ENCODE assay signal across 7 cellular contexts in the genomic region with DNA sequence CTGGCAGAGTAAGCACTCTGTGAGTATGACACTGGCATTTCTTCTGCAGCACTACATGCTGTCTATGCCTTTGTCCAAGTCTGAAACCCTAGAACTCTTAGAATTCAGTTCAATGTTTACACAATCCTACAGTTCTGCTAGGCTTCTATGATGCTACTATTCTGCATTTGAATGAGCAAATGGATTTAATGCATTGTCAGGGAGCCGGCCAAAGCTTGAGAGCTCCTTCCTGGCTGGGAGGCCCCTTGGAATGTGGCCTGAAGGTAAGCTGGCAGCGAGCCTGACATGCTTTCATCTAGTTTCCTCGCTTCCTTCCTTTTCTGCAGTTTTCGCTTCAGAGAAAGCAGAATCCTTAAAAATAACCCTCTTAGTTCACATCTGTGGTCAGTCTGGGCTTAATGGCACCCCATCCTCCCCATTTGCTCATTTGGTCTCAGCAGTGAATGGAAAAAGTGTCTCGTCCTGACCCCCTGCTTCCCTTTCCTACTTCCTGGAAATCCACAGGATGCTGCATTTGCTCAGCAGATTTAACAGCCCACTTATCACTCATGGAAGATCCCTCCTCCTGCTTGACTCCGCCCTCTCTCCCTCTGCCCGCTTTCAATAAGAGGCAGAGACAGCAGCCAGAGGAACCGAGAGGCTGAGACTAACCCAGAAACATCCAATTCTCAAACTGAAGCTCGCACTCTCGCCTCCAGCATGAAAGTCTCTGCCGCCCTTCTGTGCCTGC. TPM values are rescaled to one million over a fixed set of nuclear protein-coding genes. Genes with fewer than 3 reads are reported as not detected.
DNase-seq lines count a peak whose midpoint lies in the region; ATAC-seq and TF ChIP-seq lines count a peak whose summit lies in the region.

TSS of gene CCL2 (plus strand) at position 635 of the 730 bp plus-strand sequence. CDS start at position 700, 65 bp downstream.

- peak; percentile 33 to 75 (median 63) for ATAC-seq in heart left ventricle
- no peak for ATAC-seq in activated naive CD8-positive, alpha-beta T cell treated with anti-CD3 and anti-CD28 coated beads, Interleukin-2, amount 50 U/mL, for 24 hours
- ATAC-seq in HG03095 (IDR thresholded peaks at IDR 0.05; ENCODE audit: unreplicated experiment), result no peak

- H3K9ac ChIP-seq in adipocyte (ENCODE audit: low read length), result peak within 1 kb of the TSS; percentile 89

- intact Hi-C loops in heart left ventricle (cut with DNase I), result loop anchor here in 8 of 10 donors (2.0 to 10.0 kb wide), 6 partner anchors 20 to 107 kb away; partner anchors contain the start of gene CCL1 (in 1 of the 8)

- peaks cover 31% of the 10 kb centered on the region for H3K27me3 Mint-ChIP-seq in progenitor cell of endocrine pancreas
- peaks cover 41% of the 10 kb centered on the region for H3K27me3 Mint-ChIP-seq in activated naive CD8-positive, alpha-beta T cell treated with anti-CD3 and anti-CD28 coated beads, Interleukin-2, amount 50 U/mL, for 24 hours

- H3K4me1 Mint-ChIP-seq in progenitor cell of endocrine pancreas (ENCODE audit: low read depth), result peaks cover 9% of the 10 kb centered on the region
- peaks cover 9% of the 10 kb centered on the region for H3K4me1 Mint-ChIP-seq in activated naive CD8-positive, alpha-beta T cell treated with anti-CD3 and anti-CD28 coated beads, Interleukin-2, amount 50 U/mL, for 24 hours

- peak within 1 kb of the TSS; percentile 57 for H3K4me3 Mint-ChIP-seq in progenitor cell of endocrine pancreas (ENCODE audit: low read depth)
- no peak within 1 kb of the TSS for H3K4me3 Mint-ChIP-seq in activated naive CD8-positive, alpha-beta T cell treated with anti-CD3 and anti-CD28 coated beads, Interleukin-2, amount 50 U/mL, for 24 hours

- in situ Hi-C loops in KBM-7 (cut with MboI; ENCODE audit: low pct_unique_long_range_greater_than_20kb, low sequenced_read_pairs), result no loop called here

- H3K36me3 Mint-ChIP-seq in progenitor cell of endocrine pancreas (ENCODE audit: insufficient read depth), result no peaks in the 10 kb centered on the region
- H3K36me3 Mint-ChIP-seq in activated naive CD8-positive, alpha-beta T cell treated with anti-CD3 and anti-CD28 coated beads, Interleukin-2, amount 50 U/mL, for 24 hours (ENCODE audit: low read depth), result no peaks in the 10 kb centered on the region

- TF ChIP-seq POLR2A in heart left ventricle (IDR thresholded peaks at IDR 0.05), result peak in 1 of 2 donors; percentile 81

- H3K27me3 ChIP-seq in adipocyte (replicated peaks; ENCODE audit: control insufficient read depth, insufficient read depth, low read length) (no peaks in the 10 kb centered on the region), heart left ventricle (no peaks in the 10 kb centered on the region)

- H3K4me3 ChIP-seq in adipocyte (ENCODE audit: low read length) (peak within 1 kb of the TSS; percentile 85), heart left ventricle (peak within 1 kb of the TSS; percentile 9 to 65 (median 54))

- H3K27ac Mint-ChIP-seq in progenitor cell of endocrine pancreas, result no peak within 1 kb of the TSS
- no peak within 1 kb of the TSS for H3K27ac Mint-ChIP-seq in activated naive CD8-positive, alpha-beta T cell treated with anti-CD3 and anti-CD28 coated beads, Interleukin-2, amount 50 U/mL, for 24 hours

- peak within 1 kb of the TSS; percentile 56 to 94 (median 84) for H3K27ac ChIP-seq in heart left ventricle

- H3K36me3 ChIP-seq in adipocyte (ENCODE audit: control insufficient read depth, insufficient read depth, low read length, severe bottlenecking) (no peaks in the 10 kb centered on the region), heart left ventricle (peaks cover 0 to 13% (median 0%) of the 10 kb centered on the region in 9 donors)

- 9 to 12% (median 10%) methylated on average over 11 of the region's 11 CpGs for WGBS in heart left ventricle, 4 donors

- H3K9me3 Mint-ChIP-seq in progenitor cell of endocrine pancreas (ENCODE audit: low read depth), result no peaks in the 10 kb centered on the region
- H3K9me3 Mint-ChIP-seq in activated naive CD8-positive, alpha-beta T cell treated with anti-CD3 and anti-CD28 coated beads, Interleukin-2, amount 50 U/mL, for 24 hours, result no peaks in the 10 kb centered on the region

- DNase-seq in KBM-7 (peak; percentile 45), adipocyte (ENCODE audit: low read depth) (peak; percentile 77), heart left ventricle (peak; percentile 72 to 85 (median 83)), progenitor cell of endocrine pancreas (ENCODE audit: low spot score, unreplicated experiment) (no peak), LoVo (ENCODE audit: low spot score) (no peak)
- DNase-seq in activated naive CD8-positive, alpha-beta T cell treated with anti-CD3 and anti-CD28 coated beads, Interleukin-2, amount 50 U/mL, for 24 hours, result no peak

- no peak for TF ChIP-seq CTCF in heart left ventricle (IDR thresholded peaks at IDR 0.05)
- no peak for TF ChIP-seq CTCF in progenitor cell of endocrine pancreas (IDR thresholded peaks at IDR 0.05; ENCODE audit: unreplicated experiment)

- H3K9me3 ChIP-seq in adipocyte (ENCODE audit: control insufficient read depth, low read length) (no peaks in the 10 kb centered on the region), heart left ventricle (no peaks in the 10 kb centered on the region)

- H3K4me1 ChIP-seq in adipocyte (ENCODE audit: control insufficient read depth, insufficient read depth, low read length), result peaks cover 71% of the 10 kb centered on the region
- H3K4me1 ChIP-seq in heart left ventricle, result peaks cover 21 to 78% (median 65%) of the 10 kb centered on the region in 12 donors

RNA-seq across cellular contexts. Expression of gene CCL2, which starts in this region (rescaled TPM):
- total RNA-seq in heart left ventricle, result 100 to 1,000 TPM in 2 of 9 donors, 10 to 100 TPM in 7; 11.8 to 512 (median 43.9) TPM
- 10 to 100 TPM; 26.9 to 72.0 TPM for polyA plus RNA-seq in heart left ventricle
- total RNA-seq in progenitor cell of endocrine pancreas, result not detected in 2 replicates

Comparison
In these comparisons a context has a peak if more than half of its experiments do, and no peak if none do; other contexts are left out.
1. RNA of gene CCL2 (total RNA-seq): 11.8 to 512 TPM in heart left ventricle; not detected in progenitor cell of endocrine pancreas; every median in the first group is over 10 times any median in the second.
2. DNase-seq: peak in KBM-7 (single experiment), adipocyte (single experiment) and heart left ventricle (5 of 5); none in progenitor cell of endocrine pancreas (single experiment), activated naive CD8-positive, alpha-beta T cell treated with anti-CD3 and anti-CD28 coated beads, Interleukin-2, amount 50 U/mL, for 24 hours (single experiment) and LoVo (single experiment).
3. ATAC-seq: peak in heart left ventricle (4 of 4); none in activated naive CD8-positive, alpha-beta T cell treated with anti-CD3 and anti-CD28 coated beads, Interleukin-2, amount 50 U/mL, for 24 hours (single experiment) and HG03095 (single experiment).